Comparison of ENCODE assay signal across 8 cellular contexts in the genomic region with DNA sequence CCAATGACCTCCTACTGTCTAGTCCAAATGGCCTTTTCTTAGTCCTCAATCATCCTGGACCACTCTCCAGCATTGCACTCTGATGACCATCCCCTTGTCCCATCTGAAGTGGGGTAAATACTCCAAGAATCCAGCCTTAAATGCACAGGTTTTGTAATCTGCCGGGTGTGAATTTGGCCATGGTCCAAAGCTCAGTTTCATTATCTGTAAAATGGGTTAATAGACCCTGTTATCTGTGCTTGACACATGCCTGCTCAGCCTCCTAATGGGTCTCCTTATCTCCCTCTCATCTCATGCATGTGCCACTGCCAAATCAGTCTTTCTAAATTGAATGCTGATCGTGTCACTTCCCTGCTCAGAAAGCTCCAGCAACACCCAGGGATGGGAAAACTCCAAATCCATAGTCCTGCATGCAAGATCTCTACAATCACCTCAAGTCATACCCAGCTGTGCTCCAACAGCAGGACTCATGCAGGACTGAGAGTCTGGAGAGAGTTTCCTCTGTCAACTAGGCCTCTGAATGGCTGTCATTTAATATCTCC. TPM values are rescaled to one million over a fixed set of nuclear protein-coding genes. Genes with fewer than 3 reads are reported as not detected.
"Had no signal": no experiment of that assay in that cellular context is flagged by ENCODE, and none has a peak within 500 bp of the region (broad histone marks: within the 10 kb centered on the region; RNA-seq: fewer than 3 reads in every experiment).

No MANE protein-coding gene starts in this region.

- H2AFZ ChIP-seq: GM23338 had no signal

- H3K36me3 Mint-ChIP-seq: IgD-negative memory B cell had no signal

- H3K4me3 ChIP-seq: GM23338 had no signal

- H3K4me1 Mint-ChIP-seq: IgD-negative memory B cell had no signal

- H3K4me3 Mint-ChIP-seq: GM23338, H9, HFFc6, IgD-negative memory B cell had no signal

- H3K4me2 ChIP-seq: GM23338 had no signal

- H3K27ac ChIP-seq: HL-60 had no signal

- H3K27ac Mint-ChIP-seq: GM23338, H9, HFFc6, IgD-negative memory B cell had no signal

- DNase-seq: H9, HCEC 1CT, HFFc6, KG1 had no signal

- ATAC-seq: GM23338 had no signal

- H3K9me3 Mint-ChIP-seq: GM23338, H9, HFFc6, IgD-negative memory B cell had no signal

RNA-seq across cellular contexts. Expression of gene LGR5, which starts 22.3 kb away (rescaled TPM):
- total RNA-seq: HFFc6, HT1080 had no signal
- polyA plus RNA-seq: IgD-negative memory B cell had no signal
